1 cellular context compared by ENCODE assay signal in genomic region chr9:133978226-133979123, GRCh38.
TF ChIP-seq lines count a peak whose summit lies in the region.

No MANE protein-coding gene starts in this region.

TF ChIP-seq in HepG2, 621 proteins besides CTCF, POLR2A, EP300 and RAD21 (continued from another document and continues in another):
- TF ChIP-seq MAFG (CRISPR knock-in tag; IDR thresholded peaks at IDR 0.05) (no peak), FOSL1 (CRISPR knock-in tag; IDR thresholded peaks at IDR 0.05; ENCODE audit: borderline replicate concordance) (no peak), SNAPC2 (CRISPR knock-in tag; IDR thresholded peaks at IDR 0.05) (0 out of 2 replicates have a peak, but pooled peaks have one; percentile 8), ZNF362 (CRISPR knock-in tag; IDR thresholded peaks at IDR 0.05; ENCODE audit: borderline replicate concordance) (no peak), ZNF337 (CRISPR knock-in tag; IDR thresholded peaks at IDR 0.05; ENCODE audit: borderline replicate concordance, low read depth) (no peak), PHF8 (CRISPR knock-in tag; IDR thresholded peaks at IDR 0.05) (no peak), CENPX (CRISPR knock-in tag; IDR thresholded peaks at IDR 0.05) (no peak), ZSCAN30 (CRISPR knock-in tag; IDR thresholded peaks at IDR 0.05) (no peak), GTF3A (CRISPR knock-in tag; conservative IDR thresholded peaks at IDR 0.05) (no peak), NCOA5 (CRISPR knock-in tag; IDR thresholded peaks at IDR 0.05) (no peak), HES4 (CRISPR knock-in tag; IDR thresholded peaks at IDR 0.05; ENCODE audit: borderline replicate concordance) (peak; percentile 35; the same call in 1 of the 2 replicates), MEF2D (CRISPR knock-in tag; IDR thresholded peaks at IDR 0.05) (peak; percentile 84), TBP (CRISPR knock-in tag; IDR thresholded peaks at IDR 0.05) (no peak), ZNF335 (CRISPR knock-in tag; IDR thresholded peaks at IDR 0.05) (no peak; the same call in 1 of the 2 replicates), DMAP1 (CRISPR knock-in tag; IDR thresholded peaks at IDR 0.05) (peak; percentile 42; the same call in 1 of the 2 replicates), FLYWCH1 (CRISPR knock-in tag; IDR thresholded peaks at IDR 0.05) (no peak), ZNF652 (CRISPR knock-in tag; IDR thresholded peaks at IDR 0.05; ENCODE audit: borderline replicate concordance, low read depth) (no peak), HNF4G (IDR thresholded peaks at IDR 0.05; ENCODE audit: borderline replicate concordance, low read depth, low read length) (peak; percentile 93), HNF4G (CRISPR knock-in tag; IDR thresholded peaks at IDR 0.05; ENCODE audit: borderline replicate concordance, low read depth) (peak; percentile 62; the same call in 1 of the 2 replicates), MIER2 (CRISPR knock-in tag; IDR thresholded peaks at IDR 0.05) (no peak), ZNF34 (CRISPR knock-in tag; IDR thresholded peaks at IDR 0.05; ENCODE audit: borderline replicate concordance) (no peak), ZNF18 (CRISPR knock-in tag; IDR thresholded peaks at IDR 0.05; ENCODE audit: insufficient replicate concordance) (no peak), RCOR2 (CRISPR knock-in tag; IDR thresholded peaks at IDR 0.05) (no peak; the same call in 1 of the 2 replicates), ZBTB25 (CRISPR knock-in tag; IDR thresholded peaks at IDR 0.05) (no peak), TEAD3 (CRISPR knock-in tag; optimal IDR thresholded peaks at IDR 0.05; ENCODE audit: borderline replicate concordance) (peak; percentile 31), ZNF124 (CRISPR knock-in tag; IDR thresholded peaks at IDR 0.05) (0 out of 2 replicates have a peak, but pooled peaks have one; percentile 47), PRPF4 (IDR thresholded peaks at IDR 0.05; ENCODE audit: low read depth, low read length, poor library complexity, severe bottlenecking) (no peak), ZBTB46 (CRISPR knock-in tag; IDR thresholded peaks at IDR 0.05; ENCODE audit: borderline replicate concordance) (no peak), PHF5A (CRISPR knock-in tag; IDR thresholded peaks at IDR 0.05; ENCODE audit: low read depth, unreplicated experiment) (no peak), ZFP1 (CRISPR knock-in tag; IDR thresholded peaks at IDR 0.05) (peak; percentile 35; the same call in 1 of the 2 replicates), ZNF552 (CRISPR knock-in tag; IDR thresholded peaks at IDR 0.05; ENCODE audit: borderline replicate concordance) (no peak), ZNF746 (CRISPR knock-in tag; IDR thresholded peaks at IDR 0.05) (peak; percentile 97), HMGXB3 (CRISPR knock-in tag; IDR thresholded peaks at IDR 0.05; ENCODE audit: borderline replicate concordance) (no peak), ZNF251 (CRISPR knock-in tag; IDR thresholded peaks at IDR 0.05) (no peak), ZFP36L1 (CRISPR knock-in tag; IDR thresholded peaks at IDR 0.05) (0 out of 2 replicates have a peak, but pooled peaks have one; percentile 15), CENPT (CRISPR knock-in tag; IDR thresholded peaks at IDR 0.05; ENCODE audit: low read depth) (no peak), ZNF644 (CRISPR knock-in tag; IDR thresholded peaks at IDR 0.05; ENCODE audit: low read depth) (no peak), JDP2 (CRISPR knock-in tag; IDR thresholded peaks at IDR 0.05; ENCODE audit: borderline replicate concordance) (no peak), ZNF12 (CRISPR knock-in tag; IDR thresholded peaks at IDR 0.05) (peak; percentile 61; the same call in 1 of the 2 replicates), HOXA3 (CRISPR knock-in tag; IDR thresholded peaks at IDR 0.05) (peak; percentile 84), ZNF510 (CRISPR knock-in tag; IDR thresholded peaks at IDR 0.05; ENCODE audit: low read depth) (no peak), FOXA1 (IDR thresholded peaks at IDR 0.05) (no peak), FOXA1 (CRISPR knock-in tag; IDR thresholded peaks at IDR 0.05) (peak; percentile 93), ZNF343 (CRISPR knock-in tag; IDR thresholded peaks at IDR 0.05) (no peak), ZNF30 (CRISPR knock-in tag; IDR thresholded peaks at IDR 0.05) (no peak), BRF2 (CRISPR knock-in tag; IDR thresholded peaks at IDR 0.05) (no peak), USF2 (IDR thresholded peaks at IDR 0.05; ENCODE audit: low read depth, low read length) (no peak), USF2 (CRISPR knock-in tag; IDR thresholded peaks at IDR 0.05; ENCODE audit: borderline replicate concordance) (no peak), PATZ1 (CRISPR knock-in tag; IDR thresholded peaks at IDR 0.05) (peak; percentile 70; the same call in 1 of the 2 replicates), KAT8 (CRISPR knock-in tag; IDR thresholded peaks at IDR 0.05) (peak; percentile 67), MXI1 (IDR thresholded peaks at IDR 0.05; ENCODE audit: borderline replicate concordance, low read depth, low read length) (peak; percentile 59; the same call in 1 of the 3 replicates), GZF1 (CRISPR knock-in tag; IDR thresholded peaks at IDR 0.05) (0 out of 2 replicates have a peak, but pooled peaks have one; percentile 57), ZNF264 (CRISPR knock-in tag; IDR thresholded peaks at IDR 0.05) (peak; percentile 100), FUBP1 (CRISPR knock-in tag; IDR thresholded peaks at IDR 0.05; ENCODE audit: borderline replicate concordance) (no peak)
